ENCODE assay signal across 14 cellular contexts in the genomic region with DNA sequence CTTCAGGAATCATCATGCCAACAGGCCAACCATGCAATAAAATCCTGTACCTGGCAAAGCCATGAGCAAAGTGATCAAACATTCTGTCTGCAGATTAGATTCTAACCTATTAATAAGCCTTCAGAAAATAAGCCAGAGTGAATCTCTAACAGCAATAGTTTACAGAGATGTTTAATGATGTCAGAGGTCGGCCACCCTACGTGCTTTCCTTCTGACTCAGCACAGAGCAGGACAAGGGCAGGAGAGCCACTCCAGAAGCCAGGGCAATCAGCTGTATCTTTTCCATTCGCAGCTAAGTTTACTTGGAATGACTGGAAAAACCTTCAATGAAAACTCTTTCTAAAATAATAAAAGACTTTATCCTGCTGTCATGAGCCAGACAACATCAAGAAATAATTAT. TPM values are rescaled to one million over a fixed set of nuclear protein-coding genes. Genes with fewer than 3 reads are reported as not detected.
DNase-seq lines count a peak whose midpoint lies in the region; FAIRE-seq and TF ChIP-seq lines count a peak whose summit lies in the region.
"Had no signal": no experiment of that assay in that cellular context is flagged by ENCODE, and none has a peak within 500 bp of the region (broad histone marks: within the 10 kb centered on the region; RNA-seq: fewer than 3 reads in every experiment).

No MANE protein-coding gene starts in this region.

- H3K27me3 Mint-ChIP-seq in progenitor cell of endocrine pancreas: peaks cover 3% of the 10 kb centered on the region
- H3K27me3 Mint-ChIP-seq: effector memory CD8-positive, alpha-beta T cell had no signal

- H3K4me3 ChIP-seq in adrenal gland (no peak overlapping the region), right atrium auricular region (no peak overlapping the region), skeletal muscle satellite cell (ENCODE audit: low read length) (peak overlapping the region; percentile 16), dorsolateral prefrontal cortex (no peak overlapping the region), suprapubic skin (no peak overlapping the region)
- H3K4me3 ChIP-seq: K562 had no signal

- H3K36me3 ChIP-seq in adrenal gland (replicated peaks in 1 of 2) (no peaks in the 10 kb centered on the region), right atrium auricular region (no peaks in the 10 kb centered on the region), skeletal muscle satellite cell (ENCODE audit: insufficient read depth, low read length) (peaks cover 87% of the 10 kb centered on the region), suprapubic skin (no peaks in the 10 kb centered on the region)

- H3K4me3 Mint-ChIP-seq in progenitor cell of endocrine pancreas (ENCODE audit: low read depth): no peak overlapping the region
- H3K4me3 Mint-ChIP-seq: activated T-helper 1 cell treated with anti-CD3 and anti-CD28 coated beads, Interleukin-12 subunit alpha, Interleukin-12 subunit beta, Interleukin-2, Interleukin-4 antibody, amounts not matched to agents 30 ng/mL and 10 ng/mL and 1 ng/mL, durations not matched to agents 14 hours and 24 hours and 36 hours; effector memory CD8-positive, alpha-beta T cell had no signal

- H3K27ac Mint-ChIP-seq in progenitor cell of endocrine pancreas: no peak overlapping the region
- H3K27ac Mint-ChIP-seq: activated T-helper 1 cell treated with anti-CD3 and anti-CD28 coated beads, Interleukin-12 subunit alpha, Interleukin-12 subunit beta, Interleukin-2, Interleukin-4 antibody, amounts not matched to agents 30 ng/mL and 10 ng/mL and 1 ng/mL, durations not matched to agents 14 hours and 24 hours and 36 hours; effector memory CD8-positive, alpha-beta T cell had no signal

- no peak for TF ChIP-seq POLR2A in H54 (IDR thresholded peaks at IDR 0.05; ENCODE audit: low read depth, low read length)
- no peak for TF ChIP-seq POLR2A in adrenal gland (IDR thresholded peaks at IDR 0.05)
- TF ChIP-seq POLR2A in suprapubic skin (IDR thresholded peaks at IDR 0.05): no peak
- no peak for TF ChIP-seq POLR2A in GM12891 (IDR thresholded peaks at IDR 0.05; ENCODE audit: low read depth, low read length)

- H3K36me3 Mint-ChIP-seq in progenitor cell of endocrine pancreas (ENCODE audit: insufficient read depth): no peaks in the 10 kb centered on the region

- peak overlapping the region; percentile 62 for H3K4me2 ChIP-seq in skeletal muscle satellite cell (ENCODE audit: low read length)

- 13 to 25% (median 22%) methylated on average over 3 of the region's 3 CpGs for WGBS in adrenal gland, 4 donors
- 36% methylated on average over 3 of the region's 3 CpGs for WGBS in suprapubic skin

- no peak for TF ChIP-seq CTCF in adrenal gland (IDR thresholded peaks at IDR 0.05)
- no peak for TF ChIP-seq CTCF in right atrium auricular region (IDR thresholded peaks at IDR 0.05)
- no peak for TF ChIP-seq CTCF in dorsolateral prefrontal cortex (IDR thresholded peaks at IDR 0.05 in 54 of 56, conservative IDR thresholded peaks at IDR 0.05 in 2 of 56; ENCODE audit: low read depth in 1 of 56, partially characterized antibody in 56 of 56)
- TF ChIP-seq CTCF in progenitor cell of endocrine pancreas (IDR thresholded peaks at IDR 0.05; ENCODE audit: unreplicated experiment): no peak
- no peak for TF ChIP-seq CTCF in suprapubic skin (IDR thresholded peaks at IDR 0.05)

- intact Hi-C loops in adrenal gland (cut with DNase I): no loop called here
- intact Hi-C loops in dorsolateral prefrontal cortex (cut with DNase I): no loop called here

- DNase-seq in H54 (ENCODE audit: insufficient read length, low spot score) (peak; percentile 42), adrenal gland (peak; percentile 40 to 83 (median 62)), right atrium auricular region (ENCODE audit: low spot score) (peak; percentile 67), dorsolateral prefrontal cortex (no peak), progenitor cell of endocrine pancreas (ENCODE audit: low spot score, unreplicated experiment) (no peak), suprapubic skin (ENCODE audit: low spot score in 2 of 2) (no peak), GM12891 (ENCODE audit: insufficient read length, low spot score) (no peak)
- DNase-seq: DMS 273 treated with DMSO at 0.1 percent for 48 hours; effector memory CD8-positive, alpha-beta T cell; NCI-H345; stimulated activated CD4-positive, alpha-beta T cell treated with anti-CD3 and anti-CD28 coated beads, Interleukin-2, amount 100 ng/mL, for 48 hours had no signal

- peaks cover 0 to 10% of the 10 kb centered on the region in 2 donors for H3K4me1 ChIP-seq in adrenal gland (replicated peaks in 1 of 2)
- H3K4me1 ChIP-seq in right atrium auricular region: peaks cover 0 to 31% of the 10 kb centered on the region in 2 donors
- H3K4me1 ChIP-seq in skeletal muscle satellite cell (ENCODE audit: control insufficient read depth, insufficient read depth, low read length): peaks cover 81% of the 10 kb centered on the region
- peaks cover 29% of the 10 kb centered on the region for H3K4me1 ChIP-seq in suprapubic skin

- FAIRE-seq in H54 (lab: Jason Lieb, UNC) (peak; percentile 92), GM12891 (lab: Jason Lieb, UNC) (no peak)
- FAIRE-seq: K562 had no signal

- H3K27me3 ChIP-seq in adrenal gland (no peaks in the 10 kb centered on the region), right atrium auricular region (no peaks in the 10 kb centered on the region), skeletal muscle satellite cell (ENCODE audit: control insufficient read depth, insufficient read depth, low read length) (no peaks in the 10 kb centered on the region), dorsolateral prefrontal cortex (peaks cover 0 to 3% (median 0%) of the 10 kb centered on the region in 45 donors), suprapubic skin (no peaks in the 10 kb centered on the region)

- H3K9ac ChIP-seq in skeletal muscle satellite cell (ENCODE audit: low read depth, low read length): peak overlapping the region; percentile 5

- peak overlapping the region in 2 of 5 donors; percentile 11 to 65 for H3K27ac ChIP-seq in adrenal gland
- peak overlapping the region; percentile 38 to 52 for H3K27ac ChIP-seq in right atrium auricular region
- no peak overlapping the region for H3K27ac ChIP-seq in dorsolateral prefrontal cortex
- H3K27ac ChIP-seq in suprapubic skin: no peak overlapping the region

- no peak for TF ChIP-seq EP300 in suprapubic skin (IDR thresholded peaks at IDR 0.05)

- H3K9me3 ChIP-seq in adrenal gland (replicated peaks in 1 of 3) (no peaks in the 10 kb centered on the region), right atrium auricular region (no peaks in the 10 kb centered on the region), skeletal muscle satellite cell (replicated peaks; ENCODE audit: low read length) (no peaks in the 10 kb centered on the region), suprapubic skin (no peaks in the 10 kb centered on the region)

- H3K4me1 Mint-ChIP-seq in progenitor cell of endocrine pancreas (ENCODE audit: low read depth): peaks cover 8% of the 10 kb centered on the region

- no peaks in the 10 kb centered on the region for H3K9me3 Mint-ChIP-seq in progenitor cell of endocrine pancreas (ENCODE audit: low read depth)
- H3K9me3 Mint-ChIP-seq: activated T-helper 1 cell treated with anti-CD3 and anti-CD28 coated beads, Interleukin-12 subunit alpha, Interleukin-12 subunit beta, Interleukin-2, Interleukin-4 antibody, amounts not matched to agents 30 ng/mL and 10 ng/mL and 1 ng/mL, durations not matched to agents 14 hours and 24 hours and 36 hours; effector memory CD8-positive, alpha-beta T cell had no signal

TF ChIP-seq in GM12891, 5 proteins besides CTCF, POLR2A, EP300 and RAD21:
- TF ChIP-seq SPI1 (IDR thresholded peaks at IDR 0.05; ENCODE audit: low read depth, low read length) (no peak), POU2F2 (IDR thresholded peaks at IDR 0.05; ENCODE audit: low read depth, low read length) (no peak), PAX5 (IDR thresholded peaks at IDR 0.05; ENCODE audit: insufficient read depth, low read length, severe bottlenecking) (no peak), TAF1 (IDR thresholded peaks at IDR 0.05; ENCODE audit: low read depth, low read length) (no peak), POLR2AphosphoS5 (IDR thresholded peaks at IDR 0.05; ENCODE audit: low read depth, low read length) (no peak)

RNA-seq across cellular contexts. Expression of a gene that starts 13.2 kb away (rescaled TPM):
- total RNA-seq in adrenal gland (10 to 100 TPM; 10.7 to 59.2 (median 18.8) TPM), right atrium auricular region (10 to 100 TPM; 43.3 to 53.8 TPM), dorsolateral prefrontal cortex (10 to 100 TPM in 5 of 120 experiments, 1 to 10 TPM in 103, under 1 TPM in 12; 0.29 to 29.8 (median 2.4) TPM), progenitor cell of endocrine pancreas (0.18 TPM in 1 of 2 replicates, not detected in the other), suprapubic skin (10 to 100 TPM in 1 of 4 donors, 1 to 10 TPM in 3; 3.2 to 14.9 (median 5.6) TPM)
- 10 to 100 TPM in 1 of 3 donors, 1 to 10 TPM in 2; 5.9 to 30.1 (median 7.7) TPM for polyA plus RNA-seq in adrenal gland
- total RNA-seq in skeletal muscle satellite cell (2012; rRNA removed): 31.7 and 46.6 TPM in 2 replicates
- polyA plus RNA-seq in GM12891 (2012; ENCODE audit: low read depth, missing spikeins): not detected
- polyA plus RNA-seq: K562 had no signal

Comparison
In these comparisons a context has a peak if more than half of its experiments do, and no peak if none do; other contexts are left out.
1. DNase-seq: peak in H54 (single experiment), adrenal gland (7 of 7) and right atrium auricular region (single experiment); none in dorsolateral prefrontal cortex (0 of 10), progenitor cell of endocrine pancreas (single experiment), suprapubic skin (0 of 2) and GM12891 (single experiment).
2. H3K27ac ChIP-seq: peak in right atrium auricular region (2 of 2); none in dorsolateral prefrontal cortex (0 of 59) and suprapubic skin (single experiment).